In genomic region chr1:199700551-199700950, GRCh38 we compare ENCODE assay signal across 12 cellular contexts.
A peak's percentile ranks its signal among the peaks of the same experiment; 100 is the strongest.
DNase-seq lines count a peak whose midpoint lies in the region; ATAC-seq, FAIRE-seq and TF ChIP-seq lines count a peak whose summit lies in the region.
"Had no signal": no experiment of that assay in that cellular context is flagged by ENCODE, and none has a peak within 500 bp of the region (broad histone marks: within the 10 kb centered on the region; RNA-seq: fewer than 3 reads in every experiment).

No MANE protein-coding gene starts in this region.

- WGBS in A549 (ENCODE audit: missing lambda C conversion rate), result 31% methylated on average over 4 of the region's 4 CpGs

- H3K4me2 ChIP-seq in A549, result peak overlapping the region; percentile 86
- H3K4me2 ChIP-seq: BLaER1 had no signal

- peak overlapping the region; percentile 8 for H3K4me3 Mint-ChIP-seq in activated T-helper 17 cell treated with anti-CD3 and anti-CD28 coated beads, Interleukin-2, amount 50 U/mL, for 72 hours

- ATAC-seq in A549, result no peak
- ATAC-seq in activated T-helper 17 cell treated with anti-CD3 and anti-CD28 coated beads, Interleukin-2, amount 50 U/mL, for 72 hours (replicated peaks), result no peak

- POLR2A ChIA-PET in A549 (lab: Yijun Ruan, JAX), result no interaction called here

- H3K9me3 ChIP-seq in A549, result no peaks in the 10 kb centered on the region
- H3K9me3 ChIP-seq: BLaER1 had no signal

- no peak for TF ChIP-seq CTCF in A549 (IDR thresholded peaks at IDR 0.05)
- TF ChIP-seq CTCF in GM13976 (IDR thresholded peaks at IDR 0.05; ENCODE audit: borderline replicate concordance, control extremely low read depth, extremely low read depth, insufficient read depth, missing control alignments), result no peak

- H3K27ac ChIP-seq in A549 (peak overlapping the region; percentile 22 to 56; a peak in 4 of 6 replicates), caudate nucleus (ENCODE audit: low read depth, low read length) (no peak overlapping the region)
- H3K27ac ChIP-seq: BLaER1 had no signal

- in situ Hi-C loops in GM13976 (cut with MboI; ENCODE audit: low sequenced_read_pairs, unreplicated experiment), result no loop called here

- H3K4me1 ChIP-seq in A549, result no peaks in the 10 kb centered on the region
- H3K4me1 ChIP-seq: BLaER1 had no signal

- no peak for TF ChIP-seq POLR2A in A549 (IDR thresholded peaks at IDR 0.05; ENCODE audit: low read length)

- no peaks in the 10 kb centered on the region for H3K9me3 Mint-ChIP-seq in activated T-helper 17 cell treated with anti-CD3 and anti-CD28 coated beads, Interleukin-2, amount 50 U/mL, for 72 hours
- H3K9me3 Mint-ChIP-seq: CD8-positive, alpha-beta memory T cell had no signal

- H3K36me3 Mint-ChIP-seq in activated T-helper 17 cell treated with anti-CD3 and anti-CD28 coated beads, Interleukin-2, amount 50 U/mL, for 72 hours (ENCODE audit: low read depth), result no peaks in the 10 kb centered on the region
- H3K36me3 Mint-ChIP-seq: CD8-positive, alpha-beta memory T cell had no signal

- H3K27me3 Mint-ChIP-seq in activated T-helper 17 cell treated with anti-CD3 and anti-CD28 coated beads, Interleukin-2, amount 50 U/mL, for 72 hours, result peaks cover 10% of the 10 kb centered on the region

- CTCF ChIA-PET in A549 (lab: Yijun Ruan, JAX), result interaction anchor here (1.8 kb wide), 1 partner anchor 12 kb away, joined by 4 read pairs; no protein-coding TSS in a partner anchor

- DNase-seq in A549 (ENCODE audit: low read depth in 1 of 2, low spot score in 1 of 2), result no peak
- peak; percentile 21 for DNase-seq in Daoy (ENCODE audit: low read depth)
- DNase-seq in M059J (ENCODE audit: low read depth), result peak; percentile 57
- DNase-seq in stimulated activated CD4-positive, alpha-beta T cell treated with anti-CD3 and anti-CD28 coated beads, Interleukin-4, amount 100 ng/mL, for 1 hour, result no peak
- no peak for DNase-seq in GM13976 (ENCODE audit: low spot score)
- DNase-seq in caudate nucleus (lab: John Stamatoyannopoulos, UW), result no peak
- DNase-seq: CD8-positive, alpha-beta memory T cell; NCI-H1105 treated with DMSO at 0.1 percent for 48 hours; NCI-H2029; NCI-H524 had no signal

- TF ChIP-seq RAD21 in A549 (conservative IDR thresholded peaks at IDR 0.05 in 1 of 2, IDR thresholded peaks at IDR 0.05 in 1 of 2), result no peak

- peak overlapping the region; percentile 26; the same call in 1 of the 3 replicates for H3K4me3 ChIP-seq in A549
- H3K4me3 ChIP-seq: BLaER1 had no signal

- peak; percentile 32 for FAIRE-seq in A549 (lab: Jason Lieb, UNC)

- peaks cover 4% of the 10 kb centered on the region for H3K4me1 Mint-ChIP-seq in activated T-helper 17 cell treated with anti-CD3 and anti-CD28 coated beads, Interleukin-2, amount 50 U/mL, for 72 hours

- no peak overlapping the region for H3K27ac Mint-ChIP-seq in activated T-helper 17 cell treated with anti-CD3 and anti-CD28 coated beads, Interleukin-2, amount 50 U/mL, for 72 hours
- H3K27ac Mint-ChIP-seq: CD8-positive, alpha-beta memory T cell had no signal

- TF ChIP-seq EP300 in A549 (IDR thresholded peaks at IDR 0.05), result no peak

TF ChIP-seq in A549, 52 proteins besides CTCF, POLR2A, EP300 and RAD21:
- TF ChIP-seq HOXA7 (CRISPR knock-in tag; IDR thresholded peaks at IDR 0.05) (no peak), BCL3 (IDR thresholded peaks at IDR 0.05) (no peak), NR3C1 (IDR thresholded peaks at IDR 0.05) (no peak), ZC3H11A (IDR thresholded peaks at IDR 0.05) (no peak), RFX5 (IDR thresholded peaks at IDR 0.05) (no peak), ATOH8 (CRISPR knock-in tag; IDR thresholded peaks at IDR 0.05; ENCODE audit: low read depth) (no peak), MYC (IDR thresholded peaks at IDR 0.05; ENCODE audit: borderline replicate concordance, low read length) (no peak), NFE2L2 (conservative IDR thresholded peaks at IDR 0.05; ENCODE audit: low read length) (no peak), EHMT2 (IDR thresholded peaks at IDR 0.05; ENCODE audit: low read depth) (no peak), EHF (CRISPR knock-in tag; IDR thresholded peaks at IDR 0.05) (no peak), RARB (CRISPR knock-in tag; IDR thresholded peaks at IDR 0.05) (no peak), PBX3 (IDR thresholded peaks at IDR 0.05) (no peak), TP53 (CRISPR knock-in tag; IDR thresholded peaks at IDR 0.05) (no peak), SREBF2 (IDR thresholded peaks at IDR 0.05) (no peak), HOXB13 (CRISPR knock-in tag; IDR thresholded peaks at IDR 0.05; ENCODE audit: low read depth) (no peak), JUN (IDR thresholded peaks at IDR 0.05) (no peak), HES2 (IDR thresholded peaks at IDR 0.05) (no peak), CHD4 (IDR thresholded peaks at IDR 0.05; ENCODE audit: borderline replicate concordance) (no peak)

Comparison
In these comparisons a context has a peak if more than half of its experiments do, and no peak if none do; other contexts are left out.
1. DNase-seq: peak in Daoy (single experiment) and M059J (single experiment); none in A549 (0 of 2), stimulated activated CD4-positive, alpha-beta T cell treated with anti-CD3 and anti-CD28 coated beads, Interleukin-4, amount 100 ng/mL, for 1 hour (single experiment), GM13976 (single experiment) and caudate nucleus (0 of 61).